Comparison of ENCODE assay signal across 6 cellular contexts in genomic region chr22:50269573-50270301, GRCh38.
DNase-seq lines count a peak whose midpoint lies in the region; ATAC-seq and TF ChIP-seq lines count a peak whose summit lies in the region.

No MANE protein-coding gene starts in this region.

- TF ChIP-seq CTCF in WERI-Rb-1 (IDR thresholded peaks at IDR 0.05; ENCODE audit: low read depth, low read length) (no peak), fibroblast of pulmonary artery (IDR thresholded peaks at IDR 0.05; ENCODE audit: low read length, missing control alignments) (no peak)

- peaks cover 10% of the 10 kb centered on the region for H3K4me1 ChIP-seq in HAP-1

- in situ Hi-C loops in HAP-1 (cut with MboI; ENCODE audit: low sequenced_read_pairs), result loop anchor here (10.0 kb wide), 1 partner anchor 55 kb away; the partner anchor contains the start of gene DENND6B

- H3K9me3 ChIP-seq in HAP-1 (no peaks in the 10 kb centered on the region), WERI-Rb-1 (ENCODE audit: severe bottlenecking) (no peaks in the 10 kb centered on the region)

- peak overlapping the region; percentile 87 for H3K27ac ChIP-seq in WERI-Rb-1

- H3K27me3 ChIP-seq in HAP-1 (ENCODE audit: low read depth) (no peaks in the 10 kb centered on the region), WERI-Rb-1 (ENCODE audit: insufficient read depth, low read depth, severe bottlenecking) (no peaks in the 10 kb centered on the region)

- H3K36me3 ChIP-seq in HAP-1 (replicated peaks) (no peaks in the 10 kb centered on the region), WERI-Rb-1 (peaks cover 20% of the 10 kb centered on the region)

- DNase-seq in HAP-1 (ENCODE audit: low spot score in 2 of 2) (peak; percentile 38 to 77), WERI-Rb-1 (peak; percentile 79), fibroblast of pulmonary artery (ENCODE audit: low read depth) (peak; percentile 45), HuH-7.5 (ENCODE audit: low spot score) (no peak)
- peak; percentile 65 for DNase-seq in stimulated activated CD8-positive, alpha-beta memory T cell treated with anti-CD3 and anti-CD28 coated beads, Interleukin-4, amount 100 ng/mL, for 48 hours

- H3K4me3 ChIP-seq in HAP-1, result peak overlapping the region; percentile 44
- peak overlapping the region; percentile 64 for H3K4me3 ChIP-seq in WERI-Rb-1 (ENCODE audit: low read depth, low read length)
- H3K4me3 ChIP-seq in fibroblast of pulmonary artery (replicated peaks; ENCODE audit: low read depth, low read length), result peak overlapping the region; percentile 57

- no peak for ATAC-seq in HG03175 (IDR thresholded peaks at IDR 0.05; ENCODE audit: unreplicated experiment)
